30 cellular contexts compared by ENCODE assay signal in genomic region chr1:54701996-54702395, GRCh38.
"Had no signal": no experiment of that assay in that cellular context is flagged by ENCODE, and none has a peak within 500 bp of the region (broad histone marks: within the 10 kb centered on the region; RNA-seq: fewer than 3 reads in every experiment).

No MANE protein-coding gene starts in this region.

- H3K36me3 ChIP-seq: MG63, SJCRH30, WERI-Rb-1 had no signal

- DNase-seq: activated CD4-positive, alpha-beta T cell treated with anti-CD3 and anti-CD28 coated beads for 36 hours; activated CD4-positive, alpha-beta T cell treated with anti-CD3 and anti-CD28 coated beads, Interleukin-2, amount 10 ng/mL, durations not matched to agents 7 days and 5 days; activated CD4-positive, alpha-beta T cell treated with anti-CD3 and anti-CD28 coated beads, Interleukin-2, amount 50 U/mL, for 48 hours; activated CD4-positive, CD25-positive, alpha-beta regulatory T cell; activated CD8-positive, alpha-beta memory T cell treated with anti-CD3 and anti-CD28 coated beads, Interleukin-2, amount 50 U/mL, for 48 hours; activated CD8-positive, alpha-beta T cell treated with anti-CD3 and anti-CD28 coated beads, Interleukin-2, amount 10 ng/mL, durations not matched to agents 7 days and 5 days; activated gamma-delta T cell; activated naive CD4-positive, alpha-beta T cell treated with Interleukin-2 at 50 U/mL for 16 hours; activated T-cell treated with anti-CD3 and anti-CD28 coated beads, Interleukin-2, amount 50 U/mL, for 48 hours; amygdala; caudate nucleus; Kasumi-1; KBM-7; MG63; NCI-H1048; NCI-H1105 treated with DMSO at 0.1 percent for 48 hours; NCI-H1436; NCI-H1694; NCI-H1930; NCI-H2081 treated with DMSO at 0.1 percent for 48 hours; NCI-H226; NCI-H446 treated with DMSO at 0.1 percent for 48 hours; NCI-H524; NCI-H69; SHP77; SJCRH30; T1000; WERI-Rb-1 had no signal

- H3K9me3 ChIP-seq: ascending aorta, MG63, SJCRH30 had no signal

- H3K4me3 ChIP-seq: ascending aorta, MG63, SJCRH30, SK-N-MC had no signal

- H3K27ac ChIP-seq: ascending aorta, SJCRH30, SK-N-MC, WERI-Rb-1 had no signal

- H3K27me3 ChIP-seq: ascending aorta, MG63 had no signal

- H3K4me1 ChIP-seq: ascending aorta, SJCRH30 had no signal
